Comparison of ENCODE assay signal across 18 cellular contexts in the genomic region with DNA sequence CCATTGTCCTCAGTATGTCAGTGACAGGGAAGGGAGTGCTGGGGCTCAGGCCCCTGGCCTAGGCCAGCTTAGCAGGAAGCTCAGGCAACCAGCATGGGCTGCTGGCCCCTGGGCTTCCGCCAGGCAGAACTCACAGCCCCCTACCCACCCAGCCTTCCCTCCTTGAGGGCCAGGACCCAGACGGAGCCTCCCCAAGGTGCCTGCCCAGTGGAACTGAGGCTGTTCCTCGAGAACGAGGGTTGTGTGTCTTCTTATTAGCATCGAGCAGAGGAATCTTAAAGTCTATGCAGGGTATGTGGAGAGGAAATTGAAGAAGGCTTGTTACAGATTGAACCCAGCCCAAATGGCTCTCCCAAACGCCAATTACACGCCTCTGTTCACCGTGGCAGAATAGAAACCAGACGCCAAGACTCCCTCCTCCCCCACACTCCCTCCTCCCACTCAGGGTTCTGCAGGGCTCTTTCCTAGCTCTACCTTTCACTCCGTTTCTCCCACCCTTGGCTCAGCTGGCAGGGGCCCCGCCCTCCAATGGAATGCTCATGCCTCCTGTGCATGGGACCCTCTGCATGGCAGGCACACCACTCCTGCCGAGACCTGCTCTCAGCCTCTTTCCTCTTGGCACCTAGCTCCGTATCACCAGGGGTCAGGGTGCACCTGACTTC.
DNase-seq lines count a peak whose midpoint lies in the region; ATAC-seq and TF ChIP-seq lines count a peak whose summit lies in the region.
"Had no signal": no experiment of that assay in that cellular context is flagged by ENCODE, and none has a peak within 500 bp of the region (broad histone marks: within the 10 kb centered on the region; RNA-seq: fewer than 3 reads in every experiment).

No MANE protein-coding gene starts in this region.

- POLR2A ChIA-PET in HEK293 (lab: Yijun Ruan, JAX) = no interaction called here
- POLR2A ChIA-PET in OCI-LY7 (lab: Charles Lee) = interaction anchor here (0.7 kb wide), 1 partner anchor 285 kb away, joined by 3 read pairs; no protein-coding TSS in a partner anchor

- H2AFZ ChIP-seq in OCI-LY7 (ENCODE audit: low read length) = no peak overlapping the region
- H2AFZ ChIP-seq: hepatocyte, neural progenitor cell had no signal

- H3K9ac ChIP-seq in stomach smooth muscle (ENCODE audit: low read length in 2 of 2) = peak overlapping the region in 1 of 2 donors; percentile 8
- H3K9ac ChIP-seq: neural progenitor cell had no signal

- H3K4me3 ChIP-seq in HEK293 (ENCODE audit: low read depth, low read length) = no peak overlapping the region
- no peak overlapping the region for H3K4me3 ChIP-seq in left lung
- H3K4me3 ChIP-seq in stomach smooth muscle (ENCODE audit: low read length in 2 of 2) = peak overlapping the region in 1 of 2 donors; percentile 15
- no peak overlapping the region for H3K4me3 ChIP-seq in OCI-LY7 (ENCODE audit: low read depth, low read length, poor library complexity, severe bottlenecking)
- H3K4me3 ChIP-seq: HAP-1, hepatocyte, neural progenitor cell, SK-N-MC had no signal

- no peaks in the 10 kb centered on the region for H4K20me1 ChIP-seq in OCI-LY7 (ENCODE audit: insufficient read depth, low read length)

- H3K27ac Mint-ChIP-seq in activated T-helper 17 cell treated with anti-CD3 and anti-CD28 coated beads, Interleukin-2, amount 50 U/mL, for 72 hours = peak overlapping the region; percentile 20
- H3K27ac Mint-ChIP-seq: activated naive CD8-positive, alpha-beta T cell treated with anti-CD3 and anti-CD28 coated beads, Interleukin-2, amount 50 U/mL, for 24 hours; activated T-helper 2 cell treated with anti-CD3 and anti-CD28 coated beads, Interferon-gamma antibody, Interleukin-2, Interleukin-4, amounts not matched to agents 10 μg/mL and 5 μg/mL and 100 μg/mL, durations not matched to agents 14 hours and 24 hours and 36 hours; neural progenitor cell had no signal

- H3K9me3 Mint-ChIP-seq in activated T-helper 17 cell treated with anti-CD3 and anti-CD28 coated beads, Interleukin-2, amount 50 U/mL, for 72 hours = no peaks in the 10 kb centered on the region
- H3K9me3 Mint-ChIP-seq: activated naive CD8-positive, alpha-beta T cell treated with anti-CD3 and anti-CD28 coated beads, Interleukin-2, amount 50 U/mL, for 24 hours; activated T-helper 2 cell treated with anti-CD3 and anti-CD28 coated beads, Interferon-gamma antibody, Interleukin-2, Interleukin-4, amounts not matched to agents 10 μg/mL and 5 μg/mL and 100 μg/mL, durations not matched to agents 14 hours and 24 hours and 36 hours; neural progenitor cell had no signal

- CTCF ChIA-PET in HEK293 (lab: Yijun Ruan, JAX) = interaction anchor here (0.6 to 2.1 kb wide), 13 partner anchors 10 to 1156 kb away, joined by 3 to 8 read pairs (median 4); no protein-coding TSS in a partner anchor
- CTCF ChIA-PET in OCI-LY7 (lab: Charles Lee; ENCODE audit: unreplicated experiment) = interaction anchor here (1.0 to 1.5 kb wide), 4 partner anchors 9 to 1157 kb away, joined by 3 read pairs; no protein-coding TSS in a partner anchor

- DNase-seq in left lung (peak in 1 of 2 donors; percentile 33), DMS153 treated with DMSO at 0.1 percent for 48 hours (lab: John Stamatoyannopoulos, UW; ENCODE audit: unreplicated experiment) (no peak), OCI-LY7 (ENCODE audit: low spot score) (no peak)
- DNase-seq: activated CD4-positive, alpha-beta T cell treated with anti-CD3 and anti-CD28 coated beads for 1 hour; effector CD8-positive, alpha-beta T cell; NCI-H1105 treated with DMSO at 0.1 percent for 48 hours; T1000 had no signal

- H3K27me3 Mint-ChIP-seq in activated T-helper 17 cell treated with anti-CD3 and anti-CD28 coated beads, Interleukin-2, amount 50 U/mL, for 72 hours = no peaks in the 10 kb centered on the region
- H3K27me3 Mint-ChIP-seq: activated naive CD8-positive, alpha-beta T cell treated with anti-CD3 and anti-CD28 coated beads, Interleukin-2, amount 50 U/mL, for 24 hours had no signal

- H3K36me3 ChIP-seq in HEK293 (ENCODE audit: control insufficient read depth in 2 of 2, insufficient read depth in 1 of 2, low read length in 2 of 2) (peaks cover 0 to 18% of the 10 kb centered on the region in 2 experiments; a peak in 2 of 3 replicates), left lung (peaks cover 0 to 62% of the 10 kb centered on the region in 2 donors), stomach smooth muscle (ENCODE audit: control insufficient read depth in 2 of 2, insufficient read depth in 2 of 2, low read length in 2 of 2) (peaks cover 24 to 36% of the 10 kb centered on the region in 2 donors), OCI-LY7 (ENCODE audit: insufficient read depth, low read length) (no peaks in the 10 kb centered on the region)
- H3K36me3 ChIP-seq: neural progenitor cell had no signal

- H3K4me1 ChIP-seq in HEK293 (ENCODE audit: control insufficient read depth, insufficient read depth, low read length) = no peaks in the 10 kb centered on the region
- peaks cover 0 to 7% of the 10 kb centered on the region in 2 donors for H3K4me1 ChIP-seq in left lung
- H3K4me1 ChIP-seq in stomach smooth muscle (ENCODE audit: control insufficient read depth, insufficient read depth, low read length) = peaks cover 21% of the 10 kb centered on the region
- peaks cover 5% of the 10 kb centered on the region for H3K4me1 ChIP-seq in OCI-LY7 (ENCODE audit: insufficient read depth, low read length, poor library complexity, severe bottlenecking)
- H3K4me1 ChIP-seq: Caco-2, HAP-1, neural progenitor cell had no signal

- H3K9me2 ChIP-seq in OCI-LY7 (ENCODE audit: insufficient read depth, low read length) = no peaks in the 10 kb centered on the region

- no peaks in the 10 kb centered on the region for H3K4me1 Mint-ChIP-seq in activated T-helper 17 cell treated with anti-CD3 and anti-CD28 coated beads, Interleukin-2, amount 50 U/mL, for 72 hours
- H3K4me1 Mint-ChIP-seq: activated naive CD8-positive, alpha-beta T cell treated with anti-CD3 and anti-CD28 coated beads, Interleukin-2, amount 50 U/mL, for 24 hours had no signal

- peaks cover 12% of the 10 kb centered on the region for H3K36me3 Mint-ChIP-seq in activated T-helper 17 cell treated with anti-CD3 and anti-CD28 coated beads, Interleukin-2, amount 50 U/mL, for 72 hours (ENCODE audit: low read depth)

- H3K79me2 ChIP-seq in OCI-LY7 (ENCODE audit: insufficient read depth, low read depth, low read length) = no peaks in the 10 kb centered on the region

- H3K27ac ChIP-seq in HEK293 (ENCODE audit: extremely low read depth, low read depth, low read length) (no peak overlapping the region), left lung (no peak overlapping the region), stomach smooth muscle (ENCODE audit: low read length) (peak overlapping the region; percentile 18), OCI-LY7 (ENCODE audit: low read depth, low read length, poor library complexity, severe bottlenecking) (no peak overlapping the region)
- H3K27ac ChIP-seq: hepatocyte, neural progenitor cell, SK-N-MC had no signal

- no peak overlapping the region for H3K4me3 Mint-ChIP-seq in activated T-helper 17 cell treated with anti-CD3 and anti-CD28 coated beads, Interleukin-2, amount 50 U/mL, for 72 hours
- H3K4me3 Mint-ChIP-seq: activated naive CD8-positive, alpha-beta T cell treated with anti-CD3 and anti-CD28 coated beads, Interleukin-2, amount 50 U/mL, for 24 hours had no signal

- no TSS peak for BruUV-seq in OCI-LY7 (replicated peaks; lab: Mats Ljungman, UMichigan)

- H3K9me3 ChIP-seq in HEK293 (ENCODE audit: control insufficient read depth, insufficient read depth, low read depth, low read length) (no peaks in the 10 kb centered on the region), left lung (no peaks in the 10 kb centered on the region), stomach smooth muscle (ENCODE audit: control insufficient read depth in 2 of 2, low read length in 2 of 2) (no peaks in the 10 kb centered on the region), OCI-LY7 (ENCODE audit: low read length) (no peaks in the 10 kb centered on the region)
- H3K9me3 ChIP-seq: Caco-2, HAP-1 had no signal

- intact Hi-C loops in left lung (cut with DNase I) = no loop called here
- intact Hi-C loops in OCI-LY7 (cut with micrococcal nuclease; ENCODE audit: unreplicated experiment) = no loop called here

- no peak overlapping the region for H3K4me2 ChIP-seq in OCI-LY7 (ENCODE audit: low read length)
- H3K4me2 ChIP-seq: hepatocyte, neural progenitor cell had no signal

- ATAC-seq in activated T-helper 17 cell treated with anti-CD3 and anti-CD28 coated beads, Interleukin-2, amount 50 U/mL, for 72 hours (replicated peaks) = no peak
- ATAC-seq in left lung (peak; percentile 6), HG03457 (IDR thresholded peaks at IDR 0.05; ENCODE audit: unreplicated experiment) (no peak)

- no peaks in the 10 kb centered on the region for H3K27me3 ChIP-seq in left lung
- H3K27me3 ChIP-seq in stomach smooth muscle (ENCODE audit: control insufficient read depth in 1 of 2, insufficient read depth in 2 of 2, low read length in 2 of 2) = no peaks in the 10 kb centered on the region
- H3K27me3 ChIP-seq: hepatocyte, neural progenitor cell had no signal

- TF ChIP-seq CTCF in HEK293 (tag by site-specific recombination; IDR thresholded peaks at IDR 0.05) = no peak
- no peak for TF ChIP-seq CTCF in left lung (IDR thresholded peaks at IDR 0.05)
- no peak for TF ChIP-seq CTCF in OCI-LY7 (conservative IDR thresholded peaks at IDR 0.05; ENCODE audit: low read length)

TF ChIP-seq in HEK293, 187 proteins besides CTCF, POLR2A, EP300 and RAD21:
- no peak for TF ChIP-seq ZNF747 (tag by site-specific recombination; IDR thresholded peaks at IDR 0.05)
- TF ChIP-seq KLF1 (tag by site-specific recombination; IDR thresholded peaks at IDR 0.05) = peak; percentile 51
- peak; percentile 85 for TF ChIP-seq ZFHX2 (tag by site-specific recombination; conservative IDR thresholded peaks at IDR 0.05)
- 0 out of 2 replicates have a peak, but pooled peaks have one; percentile 18 for TF ChIP-seq ZNF600 (tag by site-specific recombination; IDR thresholded peaks at IDR 0.05)
- TF ChIP-seq EGR2 (tag by site-specific recombination; IDR thresholded peaks at IDR 0.05; ENCODE audit: low read depth) = peak; percentile 93
